In genomic region chr1:31110846-31111245, GRCh38 we compare ENCODE assay signal across 18 cellular contexts. TPM values are rescaled to one million over a fixed set of nuclear protein-coding genes. Genes with fewer than 3 reads are reported as not detected.
A peak's percentile ranks its signal among the peaks of the same experiment; 100 is the strongest.
DNase-seq lines count a peak whose midpoint lies in the region; ATAC-seq, FAIRE-seq and TF ChIP-seq lines count a peak whose summit lies in the region.
"Had no signal": no experiment of that assay in that cellular context is flagged by ENCODE, and none has a peak within 500 bp of the region (broad histone marks: within the 10 kb centered on the region; RNA-seq: fewer than 3 reads in every experiment).

No MANE protein-coding gene starts in this region.

- H2AFZ ChIP-seq in H9 (ENCODE audit: low read length) = no peak overlapping the region
- H2AFZ ChIP-seq in neural progenitor cell (replicated peaks) = no peak overlapping the region

- H3K4ac ChIP-seq in H9 (ENCODE audit: low read depth, low read length) = no peak overlapping the region
- no peak overlapping the region for H3K4ac ChIP-seq in mesendoderm (ENCODE audit: low read depth, low read length)

- no peak for TF ChIP-seq RAD21 in A549 (conservative IDR thresholded peaks at IDR 0.05 in 1 of 2, IDR thresholded peaks at IDR 0.05 in 1 of 2)

- H3K27me3 Mint-ChIP-seq in H9 (ENCODE audit: low read depth) = no peaks in the 10 kb centered on the region
- peaks cover 2% of the 10 kb centered on the region for H3K27me3 Mint-ChIP-seq in dendritic cell treated with granulocyte-macrophage colony-stimulating factor and Interleukin-4, amounts not matched to agents 40 ng/mL and 50 ng/mL, for 4 days
- peaks cover 1% of the 10 kb centered on the region for H3K27me3 Mint-ChIP-seq in osteocyte (ENCODE audit: unreplicated experiment)
- H3K27me3 Mint-ChIP-seq in neural progenitor cell (ENCODE audit: insufficient read depth, low read depth) = peaks cover 12% of the 10 kb centered on the region

- TF ChIP-seq CTCF in A549 (IDR thresholded peaks at IDR 0.05) = no peak
- no peak for TF ChIP-seq CTCF in H9 (conservative IDR thresholded peaks at IDR 0.05)
- no peak for TF ChIP-seq CTCF in osteocyte (IDR thresholded peaks at IDR 0.05)
- no peak for TF ChIP-seq CTCF in neural progenitor cell (IDR thresholded peaks at IDR 0.05)

- no peak overlapping the region for H4K8ac ChIP-seq in H9 (replicated peaks; ENCODE audit: insufficient read length, low read depth, low read length)
- no peak overlapping the region for H4K8ac ChIP-seq in mesendoderm (ENCODE audit: low read depth, low read length)

- H3K9me3 ChIP-seq in A549 = no peaks in the 10 kb centered on the region
- H3K9me3 ChIP-seq in H9 (ENCODE audit: control insufficient read depth, low read depth, low read length) = no peaks in the 10 kb centered on the region
- H3K9me3 ChIP-seq in neural progenitor cell (ENCODE audit: low read depth) = no peaks in the 10 kb centered on the region

- H3K36me3 ChIP-seq in neural progenitor cell (no peaks in the 10 kb centered on the region), mesendoderm (ENCODE audit: control insufficient read depth, insufficient read depth, low read length) (no peaks in the 10 kb centered on the region)

- H3T11ph ChIP-seq in H9 (ENCODE audit: low read length) = no peak overlapping the region

- ATAC-seq in A549 = no peak; a peak in 1 of 6 replicates
- ATAC-seq in GM18870 (IDR thresholded peaks at IDR 0.05; ENCODE audit: unreplicated experiment) = no peak

- H3K79me2 ChIP-seq in H9 (ENCODE audit: insufficient read depth, low read length) = no peaks in the 10 kb centered on the region
- no peaks in the 10 kb centered on the region for H3K79me2 ChIP-seq in neural progenitor cell (ENCODE audit: low read depth)
- no peaks in the 10 kb centered on the region for H3K79me2 ChIP-seq in mesendoderm (ENCODE audit: control insufficient read depth, insufficient read depth, low read length)

- no peak overlapping the region for H3K23ac ChIP-seq in H9 (ENCODE audit: insufficient read length, low read depth, low read length)
- H3K23ac ChIP-seq in mesendoderm (ENCODE audit: low read length) = no peak overlapping the region

- H3K79me1 ChIP-seq in H9 (ENCODE audit: insufficient read depth, low read depth, low read length, poor library complexity, severe bottlenecking) (no peaks in the 10 kb centered on the region), mesendoderm (ENCODE audit: low read length) (no peaks in the 10 kb centered on the region)

- no peak overlapping the region for H3K56ac ChIP-seq in H9 (ENCODE audit: insufficient read length, low read depth, low read length)
- no peak overlapping the region for H3K56ac ChIP-seq in mesendoderm (ENCODE audit: low read length)

- H3F3A ChIP-seq in neural progenitor cell (ENCODE audit: low read depth) = peaks cover 20% of the 10 kb centered on the region

- 69% methylated on average over 7 of the region's 7 CpGs for WGBS in A549 (ENCODE audit: missing lambda C conversion rate)
- no CpG with 5 or more reads among the region's 7 CpGs for WGBS in H9 (ENCODE audit: extremely low coverage, insufficient read length, low lambda C conversion rate)
- WGBS in mesendoderm (ENCODE audit: extremely low coverage, insufficient coverage, low lambda C conversion rate) = no CpG with 5 or more reads among the region's 7 CpGs

- H3K4me1 ChIP-seq in A549 = peaks cover 9% of the 10 kb centered on the region
- H3K4me1 ChIP-seq in H9 (ENCODE audit: insufficient read depth, low read length) = no peaks in the 10 kb centered on the region
- H3K4me1 ChIP-seq in neural progenitor cell = peaks cover 17% of the 10 kb centered on the region
- H3K4me1 ChIP-seq in mesendoderm (ENCODE audit: control insufficient read depth, low read depth, low read length) = no peaks in the 10 kb centered on the region

- H3K18ac ChIP-seq in H9 (ENCODE audit: insufficient read length, low read depth, low read length) (peak overlapping the region; percentile 27), mesendoderm (ENCODE audit: low read length) (no peak overlapping the region)

- H2BK120ac ChIP-seq in H9 (ENCODE audit: low read depth, low read length, poor library complexity, severe bottlenecking) (no peak overlapping the region), mesendoderm (ENCODE audit: low read depth, low read length) (no peak overlapping the region)

- H2BK5ac ChIP-seq in H9 (ENCODE audit: insufficient read length, low read length) (no peak overlapping the region), mesendoderm (ENCODE audit: low read length) (no peak overlapping the region)

- no peak for TF ChIP-seq EP300 in A549 (IDR thresholded peaks at IDR 0.05)

- H3K27ac Mint-ChIP-seq in H9 (peak overlapping the region in 2 of 3 experiments; percentile 5 to 84; a peak in 3 of 7 replicates), osteocyte (ENCODE audit: unreplicated experiment) (peak overlapping the region; percentile 17), neural progenitor cell (no peak overlapping the region)
- peak overlapping the region; percentile 75 for H3K27ac Mint-ChIP-seq in dendritic cell treated with granulocyte-macrophage colony-stimulating factor and Interleukin-4, amounts not matched to agents 40 ng/mL and 50 ng/mL, for 4 days
- H3K27ac Mint-ChIP-seq: HFFc6 had no signal

- no peak overlapping the region for H2BK20ac ChIP-seq in H9 (ENCODE audit: low read depth, low read length, poor library complexity, severe bottlenecking)

- H2AK5ac ChIP-seq in H9 (ENCODE audit: insufficient read length, low read length) (no peak overlapping the region), mesendoderm (ENCODE audit: low read length) (no peak overlapping the region)

- peaks cover 15 to 18% of the 10 kb centered on the region in 2 experiments for H3K4me1 Mint-ChIP-seq in H9
- H3K4me1 Mint-ChIP-seq in dendritic cell treated with granulocyte-macrophage colony-stimulating factor and Interleukin-4, amounts not matched to agents 40 ng/mL and 50 ng/mL, for 4 days (ENCODE audit: low read depth) = peaks cover 52% of the 10 kb centered on the region
- peaks cover 8% of the 10 kb centered on the region for H3K4me1 Mint-ChIP-seq in osteocyte (ENCODE audit: unreplicated experiment)
- peaks cover 12% of the 10 kb centered on the region for H3K4me1 Mint-ChIP-seq in neural progenitor cell

- H3K23me2 ChIP-seq in H9 (ENCODE audit: insufficient read length, low read depth, low read length, poor library complexity, severe bottlenecking) = no peaks in the 10 kb centered on the region

- POLR2A ChIA-PET in A549 (lab: Yijun Ruan, JAX) = no interaction called here

- no peak for DNase-seq in A549 (ENCODE audit: low read depth in 1 of 2, low spot score in 1 of 2)
- DNase-seq in H9 = no peak
- DNase-seq in osteocyte (ENCODE audit: extremely low spot score, unreplicated experiment) = no peak
- no peak for DNase-seq in HT-29 (ENCODE audit: low spot score)
- no peak for DNase-seq in neural progenitor cell (ENCODE audit: low spot score)
- no peak for DNase-seq in mesendoderm
- DNase-seq: 8988T, GF-D8, HFFc6, NCI-H1092, NCI-H1930, NCI-H510A, SHP77 had no signal

- no peak overlapping the region for H3K4me3 Mint-ChIP-seq in H9
- no peak overlapping the region for H3K4me3 Mint-ChIP-seq in dendritic cell treated with granulocyte-macrophage colony-stimulating factor and Interleukin-4, amounts not matched to agents 40 ng/mL and 50 ng/mL, for 4 days
- H3K4me3 Mint-ChIP-seq in osteocyte (ENCODE audit: unreplicated experiment) = no peak overlapping the region
- no peak overlapping the region for H3K4me3 Mint-ChIP-seq in neural progenitor cell
- H3K4me3 Mint-ChIP-seq: HFFc6 had no signal

- H2BK15ac ChIP-seq in H9 (ENCODE audit: low read depth, low read length) = no peak overlapping the region
- H2BK15ac ChIP-seq in mesendoderm (replicated peaks; ENCODE audit: low read depth) = no peak overlapping the region

- H3K36me3 Mint-ChIP-seq in H9 (ENCODE audit: insufficient read depth in 1 of 3, low read depth in 3 of 3) (no peaks in the 10 kb centered on the region), osteocyte (ENCODE audit: unreplicated experiment) (peaks cover under 1% of the 10 kb centered on the region), neural progenitor cell (no peaks in the 10 kb centered on the region)
- H3K36me3 Mint-ChIP-seq in dendritic cell treated with granulocyte-macrophage colony-stimulating factor and Interleukin-4, amounts not matched to agents 40 ng/mL and 50 ng/mL, for 4 days (ENCODE audit: low read depth) = no peaks in the 10 kb centered on the region

- H4K5ac ChIP-seq in H9 (ENCODE audit: insufficient read length, low read depth, low read length) (no peak overlapping the region), mesendoderm (ENCODE audit: low read length) (no peak overlapping the region)

- H3K4me2 ChIP-seq in A549 (peak overlapping the region; percentile 50), H9 (ENCODE audit: insufficient read depth, insufficient read length, low read length) (no peak overlapping the region), neural progenitor cell (no peak overlapping the region), mesendoderm (ENCODE audit: low read length) (no peak overlapping the region)

- H3K4me3 ChIP-seq in A549 (no peak overlapping the region), neural progenitor cell (no peak overlapping the region), mesendoderm (ENCODE audit: low read length) (no peak overlapping the region)

- no peak for TF ChIP-seq POLR2A in A549 (IDR thresholded peaks at IDR 0.05; ENCODE audit: low read length)

- intact Hi-C loops in dendritic cell treated with granulocyte-macrophage colony-stimulating factor and Interleukin-4, amounts not matched to agents 40 ng/mL and 50 ng/mL, for 4 days (cut with micrococcal nuclease) = no loop called here

- FAIRE-seq in A549 (lab: Jason Lieb, UNC) = no peak
- FAIRE-seq: GM19239, H54 had no signal

- H4K20me1 ChIP-seq in H9 (ENCODE audit: control insufficient read depth, insufficient read depth, insufficient read length) = no peaks in the 10 kb centered on the region
- H4K20me1 ChIP-seq in neural progenitor cell (ENCODE audit: low read depth) = no peaks in the 10 kb centered on the region

- no peak overlapping the region for H2BK12ac ChIP-seq in H9 (ENCODE audit: insufficient read length, low read depth, low read length)

- H4K91ac ChIP-seq in H9 (ENCODE audit: insufficient read length, low read depth, low read length) = no peak overlapping the region

- H3K9me3 Mint-ChIP-seq in H9 (no peaks in the 10 kb centered on the region), osteocyte (ENCODE audit: unreplicated experiment) (no peaks in the 10 kb centered on the region), neural progenitor cell (no peaks in the 10 kb centered on the region)
- H3K9me3 Mint-ChIP-seq in dendritic cell treated with granulocyte-macrophage colony-stimulating factor and Interleukin-4, amounts not matched to agents 40 ng/mL and 50 ng/mL, for 4 days = no peaks in the 10 kb centered on the region
- H3K9me3 Mint-ChIP-seq: HFFc6 had no signal

- CTCF ChIA-PET in A549 (lab: Yijun Ruan, JAX) = interaction anchor here (1.1 kb wide), 1 partner anchor 9 kb away, joined by 3 read pairs; no protein-coding TSS in a partner anchor

- H3K27me3 ChIP-seq in H9 (ENCODE audit: insufficient read depth, low read length) = no peaks in the 10 kb centered on the region
- no peaks in the 10 kb centered on the region for H3K27me3 ChIP-seq in neural progenitor cell
- H3K27me3 ChIP-seq in mesendoderm (ENCODE audit: insufficient read depth, low read length, poor library complexity) = no peaks in the 10 kb centered on the region

- H3K14ac ChIP-seq in H9 (ENCODE audit: insufficient read depth, low read length) = no peak overlapping the region

- H3K9ac ChIP-seq in H9 (ENCODE audit: extremely low read depth, insufficient read length, low read length) (no peak overlapping the region), neural progenitor cell (no peak overlapping the region), mesendoderm (ENCODE audit: low read length) (no peak overlapping the region)

- H3K27ac ChIP-seq in A549 = peak overlapping the region in 1 of 2 experiments; percentile 72; a peak in 2 of 6 replicates
- peak overlapping the region; percentile 52 for H3K27ac ChIP-seq in H9 (ENCODE audit: insufficient read length, low read depth, low read length)
- no peak overlapping the region for H3K27ac ChIP-seq in neural progenitor cell
- no peak overlapping the region for H3K27ac ChIP-seq in mesendoderm (ENCODE audit: low read depth, low read length)
- H3K27ac ChIP-seq: C4-2B had no signal

RNA-seq across cellular contexts. Expression of gene PUM1, which starts 45.3 kb away (rescaled TPM):
- polyA plus RNA-seq in A549 (2011; rRNA removed) (55.3 and 64.0 TPM in 2 replicates), A549 (2017; fragmentation: RNase III; extraction: RNeasy Plus Mini Kit Qiagen cat#74134 plus additional on column Dnase treatment) (27.5 to 30.2 TPM (median 29.1 TPM) in 3 replicates)
- polyA plus RNA-seq in A549 (2012; cell fraction: cytosol; rRNA removed) = 57.3 and 66.3 TPM in 2 replicates
- 67.7 and 77.6 TPM in 2 replicates for polyA plus RNA-seq in A549 (2012; cell fraction: nucleus; rRNA removed)
- polyA minus RNA-seq in A549 (2011; rRNA and poly(A)+ RNA removed) = 207 and 234 TPM in 2 replicates
- total RNA-seq in H9 (2021) (158 and 164 TPM in 2 replicates), osteocyte (139 and 145 TPM in 2 replicates), neural progenitor cell (ENCODE audit: low replicate concordance) (130 and 143 TPM in 2 replicates)
- total RNA-seq in HT-29 (2014; rRNA removed; shearing (Covaris generic)) = 59.0 and 66.6 TPM in 2 replicates
- 61.2 TPM for polyA plus RNA-seq in mesendoderm (2013, experiment 1 of 2)
- 61.8 TPM for polyA plus RNA-seq in mesendoderm (2013, experiment 2 of 2)
